27 cellular contexts compared by ENCODE assay signal in genomic region chr19:54245936-54246335, GRCh38. TPM values are rescaled to one million over a fixed set of nuclear protein-coding genes. Genes with fewer than 3 reads are reported as not detected.
"Had no signal": no experiment of that assay in that cellular context is flagged by ENCODE, and none has a peak within 500 bp of the region (broad histone marks: within the 10 kb centered on the region; RNA-seq: fewer than 3 reads in every experiment).

No MANE protein-coding gene starts in this region.

- H3K27me3 ChIP-seq: foreskin keratinocyte, transverse colon, upper lobe of right lung had no signal

- H3K36me3 Mint-ChIP-seq: memory B cell; natural killer cell; stimulated activated memory B cell treated with anti-CD40 and anti-IgM and Interleukin-4, amounts not matched to agents 10 μg/mL and 1 μg/mL and 100 μg/mL, for 72 hours had no signal

- H3K9me3 ChIP-seq: gastroesophageal sphincter, heart left ventricle, prostate gland, spleen, transverse colon, upper lobe of right lung had no signal

- H3K27ac Mint-ChIP-seq: memory B cell; natural killer cell; stimulated activated memory B cell treated with anti-CD40 and anti-IgM and Interleukin-4, amounts not matched to agents 10 μg/mL and 1 μg/mL and 100 μg/mL, for 72 hours; stimulated activated naive CD8-positive, alpha-beta T cell treated with anti-CD3 and anti-CD28 coated beads, Interleukin-15, Interleukin-2, amounts not matched to agents 100 ng/mL and 50 ng/mL, for 24 hours had no signal

- H3K9me3 Mint-ChIP-seq: central memory CD8-positive, alpha-beta T cell; memory B cell; natural killer cell; stimulated activated memory B cell treated with anti-CD40 and anti-IgM and Interleukin-4, amounts not matched to agents 10 μg/mL and 1 μg/mL and 100 μg/mL, for 72 hours; stimulated activated naive CD8-positive, alpha-beta T cell treated with anti-CD3 and anti-CD28 coated beads, Interleukin-15, Interleukin-2, amounts not matched to agents 100 ng/mL and 50 ng/mL, for 24 hours had no signal

- H3K4me3 ChIP-seq: dorsolateral prefrontal cortex, gastroesophageal sphincter, heart left ventricle, hepatocyte, lung, prostate gland, skin epidermis, spleen, transverse colon, upper lobe of right lung had no signal

- H3K4me3 Mint-ChIP-seq: central memory CD8-positive, alpha-beta T cell; memory B cell; natural killer cell; stimulated activated memory B cell treated with anti-CD40 and anti-IgM and Interleukin-4, amounts not matched to agents 10 μg/mL and 1 μg/mL and 100 μg/mL, for 72 hours; stimulated activated naive CD8-positive, alpha-beta T cell treated with anti-CD3 and anti-CD28 coated beads, Interleukin-15, Interleukin-2, amounts not matched to agents 100 ng/mL and 50 ng/mL, for 24 hours had no signal

- H3K27ac ChIP-seq: dorsolateral prefrontal cortex, epithelial cell of prostate, foreskin keratinocyte, gastroesophageal sphincter, heart left ventricle, hepatocyte, prostate gland, skin epidermis, transverse colon, upper lobe of right lung had no signal

- DNase-seq: cortex of kidney; dorsolateral prefrontal cortex; effector CD4-positive, alpha-beta T cell; foreskin keratinocyte; heart left ventricle; kidney; natural killer cell; right cardiac atrium; spleen; stimulated activated CD4-positive, alpha-beta T cell treated with anti-CD3 and anti-CD28 coated beads, Interleukin-4, amount 100 ng/mL, for 4 hours; transverse colon; upper lobe of right lung had no signal

- H2AFZ ChIP-seq: hepatocyte had no signal

- H3K4me2 ChIP-seq: hepatocyte had no signal

- H3K36me3 ChIP-seq: gastroesophageal sphincter, heart left ventricle, prostate gland, spleen, transverse colon, upper lobe of right lung had no signal

- H3K4me1 ChIP-seq: foreskin keratinocyte, gastroesophageal sphincter, prostate gland, transverse colon, upper lobe of right lung had no signal

- ATAC-seq: esophagus mucosa; foreskin keratinocyte; gastroesophageal sphincter; heart left ventricle; left lobe of liver; natural killer cell; right cardiac atrium; stimulated activated memory B cell treated with anti-CD40 and anti-IgM and Interleukin-4, amounts not matched to agents 10 μg/mL and 1 μg/mL and 100 μg/mL, for 72 hours; upper lobe of right lung had no signal

RNA-seq across cellular contexts. Expression of gene LILRA6, which starts 3.3 kb away (rescaled TPM):
- total RNA-seq: esophagus mucosa, fibroblast of lung, foreskin keratinocyte, hepatocyte, osteocyte had no signal
- polyA plus RNA-seq: fibroblast of lung, foreskin keratinocyte, neural cell had no signal

RNA-seq across cellular contexts. Expression of gene LILRB5, which starts 11.1 kb away (rescaled TPM):
- total RNA-seq: fibroblast of lung, foreskin keratinocyte, osteocyte had no signal
- polyA plus RNA-seq: fibroblast of lung, foreskin keratinocyte, neural cell had no signal

RNA-seq across cellular contexts. Expression of gene LILRB3, which starts 23.1 kb away (rescaled TPM):
- total RNA-seq: fibroblast of lung, foreskin keratinocyte, hepatocyte, osteocyte had no signal
- polyA plus RNA-seq: fibroblast of lung, neural cell had no signal

RNA-seq across cellular contexts. Expression of gene LILRB2, which starts 35.0 kb away (rescaled TPM):
- total RNA-seq: fibroblast of lung, foreskin keratinocyte, hepatocyte, osteocyte had no signal
- polyA plus RNA-seq: fibroblast of lung, foreskin keratinocyte, hepatocyte, neural cell had no signal
